Comparison of ENCODE assay signal across 8 cellular contexts in the genomic region with DNA sequence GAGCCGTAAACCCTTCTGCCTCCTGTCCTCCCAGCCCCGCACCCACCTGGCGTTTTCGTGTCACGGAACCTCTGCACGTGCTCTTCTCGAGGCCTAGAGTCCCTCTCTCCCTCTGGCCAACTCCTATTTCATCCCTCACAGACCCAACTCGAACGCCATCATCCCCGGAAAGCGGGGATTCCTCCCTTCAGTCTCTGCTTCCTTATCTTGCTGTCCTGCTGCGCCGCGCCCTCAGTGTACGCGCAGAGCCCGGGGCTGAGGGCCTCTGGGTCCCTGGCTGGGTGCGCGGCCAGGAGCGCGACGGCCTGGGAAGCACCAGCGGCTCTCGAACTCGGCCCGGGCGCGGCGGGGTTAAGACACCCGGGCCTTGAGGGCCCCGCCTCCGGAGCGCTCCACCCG. TPM values are rescaled to one million over a fixed set of nuclear protein-coding genes. Genes with fewer than 3 reads are reported as not detected.
DNase-seq lines count a peak whose midpoint lies in the region; ATAC-seq and TF ChIP-seq lines count a peak whose summit lies in the region.

No MANE protein-coding gene starts in this region.

- peak overlapping the region; percentile 99 for H3K4me3 Mint-ChIP-seq in T-helper 17 cell

- no peaks in the 10 kb centered on the region for H3K27me3 Mint-ChIP-seq in T-helper 17 cell

- H3K4me1 ChIP-seq in ectodermal cell (ENCODE audit: control insufficient read depth, insufficient read depth, low read length): peaks cover 10% of the 10 kb centered on the region
- H3K4me1 ChIP-seq in mesodermal cell (ENCODE audit: control insufficient read depth, insufficient read depth, low read length, poor library complexity, severe bottlenecking): peaks cover 23% of the 10 kb centered on the region
- H3K4me1 ChIP-seq in stomach smooth muscle (ENCODE audit: control insufficient read depth, insufficient read depth, low read length): peaks cover 33% of the 10 kb centered on the region

- H3K36me3 Mint-ChIP-seq in T-helper 17 cell (ENCODE audit: low read depth): peaks cover 10% of the 10 kb centered on the region

- H3K27me3 ChIP-seq in ectodermal cell (ENCODE audit: control insufficient read depth, insufficient read depth, low read length, poor library complexity, severe bottlenecking): no peaks in the 10 kb centered on the region
- H3K27me3 ChIP-seq in stomach smooth muscle (ENCODE audit: control insufficient read depth in 1 of 2, insufficient read depth in 2 of 2, low read length in 2 of 2): no peaks in the 10 kb centered on the region

- TF ChIP-seq POLR2A in GM18505 (IDR thresholded peaks at IDR 0.05; ENCODE audit: borderline replicate concordance, extremely low read depth, insufficient read depth, insufficient read length): peak; percentile 95

- WGBS in ectodermal cell, 2 experiments: 3% methylated on average over 34 of the region's 34 CpGs
- WGBS in mesodermal cell (ENCODE audit: insufficient coverage in 2 of 2), 2 experiments: 4 to 5% methylated on average over 33 to 34 of the region's 34 CpGs

- H3K4me3 ChIP-seq in ectodermal cell (ENCODE audit: insufficient read depth, low read depth, low read length) (peak overlapping the region; percentile 70), mesodermal cell (ENCODE audit: extremely low read depth, insufficient read depth, low read length, poor library complexity, severe bottlenecking) (peak overlapping the region; percentile 54), stomach smooth muscle (ENCODE audit: low read length in 2 of 2) (peak overlapping the region; percentile 88 to 97)

- H3K4me1 Mint-ChIP-seq in T-helper 17 cell: peaks cover 36% of the 10 kb centered on the region

- peak overlapping the region; percentile 99 for H3K27ac Mint-ChIP-seq in T-helper 17 cell

- H3K36me3 ChIP-seq in ectodermal cell (ENCODE audit: control insufficient read depth, insufficient read depth, low read length): peaks cover 5% of the 10 kb centered on the region
- H3K36me3 ChIP-seq in mesodermal cell (ENCODE audit: control insufficient read depth, insufficient read depth, low read length): peaks cover 6% of the 10 kb centered on the region
- peaks cover 3 to 11% of the 10 kb centered on the region in 2 donors for H3K36me3 ChIP-seq in stomach smooth muscle (ENCODE audit: control insufficient read depth in 2 of 2, insufficient read depth in 2 of 2, low read length in 2 of 2)

- DNase-seq in AML-193 (lab: John Stamatoyannopoulos, UW): peak; percentile 74 to 75
- peak; percentile 82 for DNase-seq in NCI-H1105 treated with DMSO at 0.1 percent for 48 hours (lab: John Stamatoyannopoulos, UW)
- DNase-seq in T-helper 17 cell: peak in 1 of 3 donors; percentile 76

- ATAC-seq in GM18505 (IDR thresholded peaks at IDR 0.05; ENCODE audit: unreplicated experiment) (peak; percentile 46), HG02840 (IDR thresholded peaks at IDR 0.05; ENCODE audit: low FRiP score, unreplicated experiment) (peak; percentile 53), T-helper 17 cell (peak; percentile 75)

- H3K9ac ChIP-seq in stomach smooth muscle (ENCODE audit: low read length in 2 of 2): peak overlapping the region; percentile 85

- peak overlapping the region; percentile 89 for H3K27ac ChIP-seq in ectodermal cell (ENCODE audit: insufficient read depth, low read depth, low read length, poor library complexity, severe bottlenecking)
- H3K27ac ChIP-seq in mesodermal cell (ENCODE audit: low read depth, low read length, severe bottlenecking): peak overlapping the region; percentile 87
- H3K27ac ChIP-seq in stomach smooth muscle (ENCODE audit: low read length): peak overlapping the region; percentile 88

- H3K9me3 ChIP-seq in T-helper 17 cell (ENCODE audit: control insufficient read depth, low read length, poor library complexity, severe bottlenecking) (no peaks in the 10 kb centered on the region), ectodermal cell (ENCODE audit: control insufficient read depth, low read length) (no peaks in the 10 kb centered on the region), mesodermal cell (ENCODE audit: control insufficient read depth, low read length) (no peaks in the 10 kb centered on the region), stomach smooth muscle (ENCODE audit: control insufficient read depth in 2 of 2, low read length in 2 of 2) (no peaks in the 10 kb centered on the region)

RNA-seq across cellular contexts. Expression of gene ATG16L2, which starts 0.5 kb away (rescaled TPM):
- 100 to 1,000 TPM in 1 of 2 donors, 10 to 100 TPM in 1; 95.4 to 121 TPM for total RNA-seq in T-helper 17 cell
- 31.7 TPM for polyA plus RNA-seq in ectodermal cell (2013, experiment 1 of 4)
- polyA plus RNA-seq in ectodermal cell (2013, experiment 2 of 4): 34.1 TPM
- polyA plus RNA-seq in ectodermal cell (2013, experiment 3 of 4): 29.8 TPM
- polyA plus RNA-seq in ectodermal cell (2013, experiment 4 of 4): 34.4 TPM
- polyA plus RNA-seq in mesodermal cell (2013, experiment 1 of 2): 23.8 TPM
- 18.5 TPM for polyA plus RNA-seq in mesodermal cell (2013, experiment 2 of 2)

RNA-seq across cellular contexts. Expression of gene STARD10, which starts 19.9 kb away (rescaled TPM):
- total RNA-seq in T-helper 17 cell: 10 to 100 TPM; 12.9 to 17.7 TPM
- polyA plus RNA-seq in ectodermal cell (2013, experiment 1 of 4): 25.8 TPM
- polyA plus RNA-seq in ectodermal cell (2013, experiment 2 of 4): 21.9 TPM
- polyA plus RNA-seq in ectodermal cell (2013, experiment 3 of 4): 22.1 TPM
- 29.3 TPM for polyA plus RNA-seq in ectodermal cell (2013, experiment 4 of 4)
- 56.6 TPM for polyA plus RNA-seq in mesodermal cell (2013, experiment 1 of 2)
- polyA plus RNA-seq in mesodermal cell (2013, experiment 2 of 2): 45.7 TPM
